17 cellular contexts compared by ENCODE assay signal in genomic region chr20:63091901-63092659, GRCh38.
DNase-seq lines count a peak whose midpoint lies in the region; ATAC-seq and TF ChIP-seq lines count a peak whose summit lies in the region.
"Had no signal": no experiment of that assay in that cellular context is flagged by ENCODE, and none has a peak within 500 bp of the region (broad histone marks: within the 10 kb centered on the region; RNA-seq: fewer than 3 reads in every experiment).

No MANE protein-coding gene starts in this region.

- no peaks in the 10 kb centered on the region for H3K27me3 ChIP-seq in uterus

- H3K4me1 ChIP-seq in mucosa of descending colon (ENCODE audit: low read depth) (no peaks in the 10 kb centered on the region), uterus (no peaks in the 10 kb centered on the region)

- no peak for ATAC-seq in natural killer cell treated with Interleukin-12 subunit alpha and Interleukin-12 subunit beta and Interleukin-15 and Interleukin-18, amount 100 ng/mL, for 72 hours
- ATAC-seq in natural killer cell, result no peak
- no peak for ATAC-seq in mucosa of descending colon
- no peak for ATAC-seq in GM21381 (IDR thresholded peaks at IDR 0.05; ENCODE audit: unreplicated experiment)
- ATAC-seq in HG03039 (IDR thresholded peaks at IDR 0.05; ENCODE audit: unreplicated experiment), result no peak
- ATAC-seq: SK-N-SH treated with all-trans-retinoic acid at 6 μM for 48 hours had no signal

- TF ChIP-seq POLR2A in uterus (IDR thresholded peaks at IDR 0.05), result no peak

- H3K4me1 Mint-ChIP-seq in natural killer cell treated with Interleukin-12 subunit alpha and Interleukin-12 subunit beta and Interleukin-15 and Interleukin-18, amount 100 ng/mL, for 72 hours (ENCODE audit: low read depth in 2 of 2), result no peaks in the 10 kb centered on the region
- H3K4me1 Mint-ChIP-seq in natural killer cell, result no peaks in the 10 kb centered on the region
- H3K4me1 Mint-ChIP-seq: activated naive CD4-positive, alpha-beta T cell treated with anti-CD3 and anti-CD28 coated beads, Interleukin-2, amount 50 U/mL, for 24 hours; mesothelial cell of epicardium had no signal

- DNase-seq in natural killer cell treated with Interleukin-12 subunit alpha and Interleukin-12 subunit beta and Interleukin-15 and Interleukin-18, amount 100 ng/mL, for 72 hours (ENCODE audit: low spot score), result peak; percentile 46
- DNase-seq in natural killer cell (no peak), ecto neural progenitor cell (ENCODE audit: low spot score) (peak; percentile 39), mucosa of descending colon (peak in 2 of 3 donors; percentile 23 to 35), uterus (peak; percentile 3 to 6), foreskin fibroblast (no peak)
- DNase-seq: NCI-H1436; NCI-H2171 treated with DMSO at 0.1 percent for 48 hours; NCI-H82; stimulated activated CD4-positive, alpha-beta T cell treated with anti-CD3 and anti-CD28 coated beads, Interleukin-2, amount 100 ng/mL, for 48 hours had no signal

- no peaks in the 10 kb centered on the region for H3K9me3 Mint-ChIP-seq in natural killer cell treated with Interleukin-12 subunit alpha and Interleukin-12 subunit beta and Interleukin-15 and Interleukin-18, amount 100 ng/mL, for 72 hours
- no peaks in the 10 kb centered on the region for H3K9me3 Mint-ChIP-seq in natural killer cell
- H3K9me3 Mint-ChIP-seq: activated naive CD4-positive, alpha-beta T cell treated with anti-CD3 and anti-CD28 coated beads, Interleukin-2, amount 50 U/mL, for 24 hours; mesothelial cell of epicardium had no signal

- H3K36me3 Mint-ChIP-seq in natural killer cell treated with Interleukin-12 subunit alpha and Interleukin-12 subunit beta and Interleukin-15 and Interleukin-18, amount 100 ng/mL, for 72 hours, result no peaks in the 10 kb centered on the region
- H3K36me3 Mint-ChIP-seq in natural killer cell, result no peaks in the 10 kb centered on the region
- H3K36me3 Mint-ChIP-seq: activated naive CD4-positive, alpha-beta T cell treated with anti-CD3 and anti-CD28 coated beads, Interleukin-2, amount 50 U/mL, for 24 hours; mesothelial cell of epicardium had no signal

- intact Hi-C loops in natural killer cell (cut with micrococcal nuclease) (no loop called here), mucosa of descending colon (cut with DNase I, micrococcal nuclease) (no loop called here), uterus (cut with DNase I; ENCODE audit: low total_unique reads) (no loop called here)

- H3K4me3 Mint-ChIP-seq in natural killer cell treated with Interleukin-12 subunit alpha and Interleukin-12 subunit beta and Interleukin-15 and Interleukin-18, amount 100 ng/mL, for 72 hours, result no peak overlapping the region
- no peak overlapping the region for H3K4me3 Mint-ChIP-seq in natural killer cell
- H3K4me3 Mint-ChIP-seq: activated naive CD4-positive, alpha-beta T cell treated with anti-CD3 and anti-CD28 coated beads, Interleukin-2, amount 50 U/mL, for 24 hours; mesothelial cell of epicardium had no signal

- H3K27ac Mint-ChIP-seq in natural killer cell treated with Interleukin-12 subunit alpha and Interleukin-12 subunit beta and Interleukin-15 and Interleukin-18, amount 100 ng/mL, for 72 hours, result no peak overlapping the region
- no peak overlapping the region for H3K27ac Mint-ChIP-seq in natural killer cell
- H3K27ac Mint-ChIP-seq: mesothelial cell of epicardium had no signal

- TF ChIP-seq CTCF in natural killer cell (IDR thresholded peaks at IDR 0.05) (no peak), mucosa of descending colon (IDR thresholded peaks at IDR 0.05) (no peak), uterus (IDR thresholded peaks at IDR 0.05) (no peak), foreskin fibroblast (IDR thresholded peaks at IDR 0.05; ENCODE audit: low read depth, low read length) (no peak)

- H3K27ac ChIP-seq in uterus, result no peak overlapping the region
- H3K27ac ChIP-seq: neutrophil, thoracic aorta had no signal

- H3K4me3 ChIP-seq in mucosa of descending colon (no peak overlapping the region), uterus (no peak overlapping the region), foreskin fibroblast (ENCODE audit: low read depth in 1 of 2, low read length in 2 of 2) (no peak overlapping the region)
- H3K4me3 ChIP-seq: thoracic aorta had no signal

- no peaks in the 10 kb centered on the region for H3K9me3 ChIP-seq in mucosa of descending colon
- H3K9me3 ChIP-seq in uterus, result no peaks in the 10 kb centered on the region
- H3K9me3 ChIP-seq: neutrophil, thoracic aorta had no signal

- no peaks in the 10 kb centered on the region for H3K36me3 ChIP-seq in mucosa of descending colon (ENCODE audit: low read depth)
- H3K36me3 ChIP-seq in uterus, result no peaks in the 10 kb centered on the region
- H3K36me3 ChIP-seq: neutrophil, thoracic aorta had no signal

- peaks cover 0 to 3% of the 10 kb centered on the region in 2 donors for H3K27me3 Mint-ChIP-seq in natural killer cell treated with Interleukin-12 subunit alpha and Interleukin-12 subunit beta and Interleukin-15 and Interleukin-18, amount 100 ng/mL, for 72 hours
- H3K27me3 Mint-ChIP-seq in natural killer cell (ENCODE audit: low read depth in 2 of 2), result peaks cover 0 to 9% of the 10 kb centered on the region in 2 donors

Comparison
In these comparisons a context has a peak if more than half of its experiments do, and no peak if none do; other contexts are left out.
1. DNase-seq: peak in natural killer cell treated with Interleukin-12 subunit alpha and Interleukin-12 subunit beta and Interleukin-15 and Interleukin-18, amount 100 ng/mL, for 72 hours (single experiment), ecto neural progenitor cell (single experiment), mucosa of descending colon (2 of 3) and uterus (2 of 2); none in natural killer cell (single experiment) and foreskin fibroblast (0 of 2).